Comparison of ENCODE assay signal across 8 cellular contexts in genomic region chr2:148874868-148875341, GRCh38.
DNase-seq lines count a peak whose midpoint lies in the region; ATAC-seq lines count a peak whose summit lies in the region.

Gene KIF5C, plus strand, starts transcription at chr2:148875227. Its CDS starts 391 bp downstream, at chr2:148875618.

- H3K4me1 Mint-ChIP-seq in effector memory CD8-positive, alpha-beta T cell (ENCODE audit: low read depth in 2 of 2): peaks cover 0 to 17% of the 10 kb centered on the region in 2 donors
- H3K4me1 Mint-ChIP-seq in memory B cell: peaks cover 12% of the 10 kb centered on the region

- peaks cover 0 to 1% of the 10 kb centered on the region in 2 donors for H3K9me3 Mint-ChIP-seq in effector memory CD8-positive, alpha-beta T cell
- H3K9me3 Mint-ChIP-seq in memory B cell: no peaks in the 10 kb centered on the region

- peaks cover 43 to 46% of the 10 kb centered on the region in 2 donors for H3K27me3 Mint-ChIP-seq in effector memory CD8-positive, alpha-beta T cell
- H3K27me3 Mint-ChIP-seq in memory B cell: peaks cover 15% of the 10 kb centered on the region

- peaks cover 4% of the 10 kb centered on the region for H3K36me3 Mint-ChIP-seq in effector memory CD8-positive, alpha-beta T cell (ENCODE audit: insufficient read depth)
- H3K36me3 Mint-ChIP-seq in memory B cell: no peaks in the 10 kb centered on the region

- H3K27ac Mint-ChIP-seq in effector memory CD8-positive, alpha-beta T cell: peak within 1 kb of the TSS; percentile 49 to 80
- no peak within 1 kb of the TSS for H3K27ac Mint-ChIP-seq in memory B cell

- peak; percentile 92 for DNase-seq in AG08396 (ENCODE audit: low spot score)
- DNase-seq in NCI-H524 (lab: John Stamatoyannopoulos, UW): peak; percentile 88 to 93
- DNase-seq in activated CD8-positive, alpha-beta memory T cell treated with anti-CD3 and anti-CD28 coated beads for 4 hours (ENCODE audit: low read depth in 2 of 2): peak; percentile 75 to 80
- DNase-seq in effector memory CD8-positive, alpha-beta T cell: peak; percentile 66 to 76 (median 72)
- DNase-seq in memory B cell (ENCODE audit: low spot score in 2 of 2): peak; percentile 66 to 67
- DNase-seq in stimulated activated CD8-positive, alpha-beta memory T cell treated with anti-CD3 and anti-CD28 coated beads, Interleukin-15, amount 100 ng/mL, for 1 hour (ENCODE audit: low read depth): peak; percentile 73

- peak within 1 kb of the TSS; percentile 78 to 84 for H3K4me3 Mint-ChIP-seq in effector memory CD8-positive, alpha-beta T cell
- H3K4me3 Mint-ChIP-seq in memory B cell: peak within 1 kb of the TSS; percentile 80

- ATAC-seq in GM19043 (IDR thresholded peaks at IDR 0.05; ENCODE audit: low read depth, unreplicated experiment) (peak; percentile 93), HG03354 (IDR thresholded peaks at IDR 0.05; ENCODE audit: poor library complexity, severe bottlenecking, unreplicated experiment) (peak; percentile 93), memory B cell (ENCODE audit: low read depth) (peak; percentile 90)
- peak; percentile 76 for ATAC-seq in effector memory CD8-positive, alpha-beta T cell (replicated peaks)

Comparison
In these comparisons a context has a peak if more than half of its experiments do, and no peak if none do; other contexts are left out.
1. Peak in every context shown above with its lines: DNase-seq and ATAC-seq.